8 cellular contexts compared by ENCODE assay signal in the genomic region with DNA sequence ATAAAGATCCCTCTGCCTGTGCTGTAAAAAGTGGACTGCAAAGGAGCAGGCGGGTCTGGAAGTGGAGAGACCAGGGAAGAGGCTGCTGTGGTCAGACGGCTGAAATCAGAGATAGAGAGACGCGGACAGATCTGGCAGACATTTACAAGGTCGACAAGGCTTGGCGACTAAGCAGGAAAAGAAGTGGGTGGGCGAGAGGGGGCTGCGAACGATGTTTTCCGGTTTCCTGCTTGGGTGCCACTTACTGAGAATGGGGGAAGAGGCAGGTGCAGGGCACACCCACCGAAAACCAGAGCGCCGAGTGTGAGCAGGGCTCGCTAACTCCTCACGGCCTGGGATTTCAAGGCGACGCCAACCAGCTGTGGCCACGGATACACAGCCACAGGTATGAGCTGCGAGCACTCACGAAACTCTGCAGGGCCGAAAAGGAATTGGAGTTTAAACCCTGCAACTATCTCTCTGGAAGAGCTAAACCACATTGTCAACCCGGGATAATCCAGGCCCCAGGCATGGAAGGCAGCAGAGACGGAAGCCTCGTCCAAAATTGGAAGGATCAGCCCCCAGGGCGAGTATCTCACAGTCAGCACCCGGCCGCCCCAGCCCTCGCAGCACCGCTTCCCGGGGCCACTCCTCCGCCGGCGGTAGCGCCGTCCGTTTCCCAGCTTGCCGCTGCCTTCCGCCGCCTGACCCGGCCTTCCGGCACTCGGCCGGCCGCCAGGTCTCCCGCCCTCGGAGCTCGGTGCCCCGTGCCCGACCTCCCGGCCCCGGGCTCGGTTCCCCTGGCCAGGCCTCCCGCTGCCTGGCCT. TPM values are rescaled to one million over a fixed set of nuclear protein-coding genes. Genes with fewer than 3 reads are reported as not detected.
DNase-seq lines count a peak whose midpoint lies in the region; ATAC-seq and TF ChIP-seq lines count a peak whose summit lies in the region.

No MANE protein-coding gene starts in this region.

- peak overlapping the region; percentile 82 to 96 (median 95) for H3K27ac Mint-ChIP-seq in nephron

- peaks cover 15% of the 10 kb centered on the region for H3K36me3 Mint-ChIP-seq in nephron (ENCODE audit: low read depth)

- TF ChIP-seq CTCF in OCI-LY3 (IDR thresholded peaks at IDR 0.05; ENCODE audit: low read depth, low read length) (no peak), fibroblast of the aortic adventitia (IDR thresholded peaks at IDR 0.05; ENCODE audit: insufficient read depth, low read length) (no peak), nephron (IDR thresholded peaks at IDR 0.05; ENCODE audit: unreplicated experiment in 3 of 3) (no peak)

- no peaks in the 10 kb centered on the region for H3K36me3 ChIP-seq in OCI-LY3 (replicated peaks; ENCODE audit: low read depth, low read length)

- peak overlapping the region; percentile 87 for H3K9ac ChIP-seq in OCI-LY3 (ENCODE audit: low read length)

- H3K27ac ChIP-seq in OCI-LY3 (ENCODE audit: low read length) (peak overlapping the region; percentile 42), temporal lobe (ENCODE audit: low read depth, low read length) (peak overlapping the region; percentile 14)

- H4K20me1 ChIP-seq in OCI-LY3 (ENCODE audit: insufficient read depth, low read length): peaks cover 9% of the 10 kb centered on the region; the same call in 1 of the 2 replicates

- peaks cover 7% of the 10 kb centered on the region; the same call in 1 of the 2 replicates for H3K4me1 ChIP-seq in OCI-LY3 (ENCODE audit: low read length)

- peak overlapping the region; percentile 70 for H3K4me2 ChIP-seq in OCI-LY3 (ENCODE audit: low read length)

- H3K9me3 Mint-ChIP-seq in nephron: no peaks in the 10 kb centered on the region

- no peak overlapping the region for H2AFZ ChIP-seq in OCI-LY3 (ENCODE audit: low read depth, low read length)

- peaks cover 48% of the 10 kb centered on the region for H3K4me1 Mint-ChIP-seq in nephron

- ATAC-seq in HG02870 (IDR thresholded peaks at IDR 0.05; ENCODE audit: unreplicated experiment): peak; percentile 26

- H3K4me3 ChIP-seq in OCI-LY3 (ENCODE audit: low read length) (peak overlapping the region; percentile 90), fibroblast of the aortic adventitia (ENCODE audit: low read depth, low read length) (peak overlapping the region; percentile 81)

- H3K27me3 Mint-ChIP-seq in nephron (ENCODE audit: low read depth): no peaks in the 10 kb centered on the region

- H3K9me3 ChIP-seq in OCI-LY3 (ENCODE audit: insufficient read depth, low read length): no peaks in the 10 kb centered on the region

- peaks cover 46% of the 10 kb centered on the region for H3K79me2 ChIP-seq in OCI-LY3 (ENCODE audit: low read length)

- H3K4me3 Mint-ChIP-seq in nephron: peak overlapping the region; percentile 89 to 92 (median 91)

- H3K27me3 ChIP-seq in OCI-LY3 (ENCODE audit: low read depth, low read length): no peaks in the 10 kb centered on the region

- DNase-seq in NCI-H510A treated with DMSO at 0.1 percent for 48 hours (lab: John Stamatoyannopoulos, UW) (peak; percentile 19), NCI-H510A (lab: John Stamatoyannopoulos, UW) (no peak), fibroblast of the aortic adventitia (ENCODE audit: low read depth) (peak; percentile 39)
- DNase-seq in activated effector memory CD4-positive, alpha-beta T cell treated with Interleukin-2 at 50 U/mL for 16 hours: peak; percentile 27

RNA-seq across cellular contexts. Expression of a gene that starts 0.8 kb away (rescaled TPM):
- 36.2 and 40.8 TPM in 2 replicates for total RNA-seq in fibroblast of the aortic adventitia (ENCODE audit: low replicate concordance)
- total RNA-seq in temporal lobe: 47.2 TPM

RNA-seq across cellular contexts. Expression of a gene that starts 1.1 kb away (rescaled TPM):
- total RNA-seq in fibroblast of the aortic adventitia (ENCODE audit: low replicate concordance) (29.9 and 31.0 TPM in 2 replicates), temporal lobe (27.0 TPM)
